Comparison of ENCODE assay signal across 8 cellular contexts in genomic region chr1:79497193-79497773, GRCh38.
DNase-seq lines count a peak whose midpoint lies in the region; ATAC-seq, FAIRE-seq and TF ChIP-seq lines count a peak whose summit lies in the region.

No MANE protein-coding gene starts in this region.

- TF ChIP-seq CTCF in GM12872 (IDR thresholded peaks at IDR 0.05; ENCODE audit: insufficient read depth, low read depth, low read length) (peak; percentile 84), activated B cell treated with CpG ODN at 0.5 μM for 24 hours (IDR thresholded peaks at IDR 0.05) (peak; percentile 31), keratinocyte (optimal IDR thresholded peaks at IDR 0.05 in 1 of 3, IDR thresholded peaks at IDR 0.05 in 1 of 3, conservative IDR thresholded peaks at IDR 0.05 in 1 of 3; ENCODE audit: extremely low read depth in 1 of 3, insufficient read depth in 2 of 3, low read length in 3 of 3) (peak in 2 of 3 experiments; percentile 65 to 76)

- no peak overlapping the region for H3K9ac ChIP-seq in keratinocyte (ENCODE audit: control insufficient read depth, extremely low read depth, insufficient read depth, low read length)

- H3K36me3 Mint-ChIP-seq in activated B cell treated with CpG ODN at 0.5 μM for 24 hours (ENCODE audit: low read depth) = no peaks in the 10 kb centered on the region
- no peaks in the 10 kb centered on the region for H3K36me3 Mint-ChIP-seq in activated T-helper 17 cell treated with anti-CD3 and anti-CD28 coated beads, Interleukin-2, amount 50 U/mL, for 72 hours (ENCODE audit: low read depth)

- H3K4me3 ChIP-seq in keratinocyte (ENCODE audit: control insufficient read depth in 2 of 3, extremely low read depth in 1 of 3, insufficient read depth in 2 of 3, low read depth in 1 of 3, low read length in 3 of 3) = no peak overlapping the region

- ATAC-seq in HG02588 (IDR thresholded peaks at IDR 0.05; ENCODE audit: unreplicated experiment) (peak; percentile 67), activated B cell treated with CpG ODN at 0.5 μM for 24 hours (ENCODE audit: low read depth) (no peak), HG03025 (IDR thresholded peaks at IDR 0.05; ENCODE audit: low FRiP score, unreplicated experiment) (no peak)
- no peak for ATAC-seq in activated T-helper 17 cell treated with anti-CD3 and anti-CD28 coated beads, Interleukin-2, amount 50 U/mL, for 72 hours (replicated peaks)

- H3K4me2 ChIP-seq in keratinocyte (ENCODE audit: control insufficient read depth, extremely low read depth, insufficient read depth, low read depth, low read length) = no peak overlapping the region

- DNase-seq in NCI-H1694 treated with DMSO at 0.1 percent for 48 hours (lab: John Stamatoyannopoulos, UW) (peak; percentile 29), activated B cell treated with CpG ODN at 0.5 μM for 24 hours (no peak), keratinocyte (ENCODE audit: low read depth, low spot score) (no peak)

- POLR2A ChIA-PET in activated B cell treated with CpG ODN at 0.5 μM for 24 hours (lab: Charles Lee) = no interaction called here

- H3K9me3 ChIP-seq in keratinocyte (ENCODE audit: control insufficient read depth, low read depth, low read length) = no peaks in the 10 kb centered on the region

- no peaks in the 10 kb centered on the region for H3K4me1 ChIP-seq in keratinocyte (ENCODE audit: control insufficient read depth, extremely low read depth, insufficient read depth, low read length)

- intact Hi-C loops in activated B cell treated with CpG ODN at 0.5 μM for 24 hours (cut with micrococcal nuclease) = loop anchor here (5.0 kb wide), 1 partner anchor 475 kb away; no protein-coding TSS in a partner anchor

- no peaks in the 10 kb centered on the region for H3K27me3 ChIP-seq in keratinocyte (ENCODE audit: control insufficient read depth, extremely low read depth, insufficient read depth, low read length)

- H2AFZ ChIP-seq in keratinocyte (ENCODE audit: control insufficient read depth, low read length) = no peak overlapping the region

- H3K36me3 ChIP-seq in keratinocyte (ENCODE audit: control insufficient read depth in 2 of 2, extremely low read depth in 1 of 2, insufficient read depth in 2 of 2, low read length in 2 of 2) = no peaks in the 10 kb centered on the region

- no peak overlapping the region for H3K4me3 Mint-ChIP-seq in activated B cell treated with CpG ODN at 0.5 μM for 24 hours
- H3K4me3 Mint-ChIP-seq in activated T-helper 17 cell treated with anti-CD3 and anti-CD28 coated beads, Interleukin-2, amount 50 U/mL, for 72 hours = no peak overlapping the region

- no peaks in the 10 kb centered on the region for H3K9me1 ChIP-seq in keratinocyte (ENCODE audit: control insufficient read depth, extremely low read depth, insufficient read depth, low read length)

- H3K79me2 ChIP-seq in keratinocyte (ENCODE audit: control insufficient read depth, insufficient read depth, low read length) = no peaks in the 10 kb centered on the region

- CTCF ChIA-PET in activated B cell treated with CpG ODN at 0.5 μM for 24 hours (lab: Charles Lee) = interaction anchor here (0.7 kb wide), 1 partner anchor 12 kb away, joined by 3 read pairs; no protein-coding TSS in a partner anchor

- FAIRE-seq in A204.1 (lab: Jason Lieb, UNC) (peak; percentile 81), keratinocyte (lab: Jason Lieb, UNC) (no peak)

- no peaks in the 10 kb centered on the region for H3K9me3 Mint-ChIP-seq in activated B cell treated with CpG ODN at 0.5 μM for 24 hours
- peaks cover 4% of the 10 kb centered on the region for H3K9me3 Mint-ChIP-seq in activated T-helper 17 cell treated with anti-CD3 and anti-CD28 coated beads, Interleukin-2, amount 50 U/mL, for 72 hours

- no peak overlapping the region for H3K27ac Mint-ChIP-seq in activated B cell treated with CpG ODN at 0.5 μM for 24 hours
- no peak overlapping the region for H3K27ac Mint-ChIP-seq in activated T-helper 17 cell treated with anti-CD3 and anti-CD28 coated beads, Interleukin-2, amount 50 U/mL, for 72 hours

- dilution Hi-C loops in keratinocyte (cut with MboI; ENCODE audit: extremely low pct_ligation_motif_present, low sequenced_read_pairs) = no loop called here

- H3K4me1 Mint-ChIP-seq in activated B cell treated with CpG ODN at 0.5 μM for 24 hours = no peaks in the 10 kb centered on the region
- H3K4me1 Mint-ChIP-seq in activated T-helper 17 cell treated with anti-CD3 and anti-CD28 coated beads, Interleukin-2, amount 50 U/mL, for 72 hours = no peaks in the 10 kb centered on the region

- H4K20me1 ChIP-seq in keratinocyte (ENCODE audit: control insufficient read depth, extremely low read depth, insufficient read depth, low read length) = no peaks in the 10 kb centered on the region

- no peaks in the 10 kb centered on the region for H3K27me3 Mint-ChIP-seq in activated B cell treated with CpG ODN at 0.5 μM for 24 hours
- H3K27me3 Mint-ChIP-seq in activated T-helper 17 cell treated with anti-CD3 and anti-CD28 coated beads, Interleukin-2, amount 50 U/mL, for 72 hours = peaks cover 2% of the 10 kb centered on the region

- no peak overlapping the region for H3K27ac ChIP-seq in keratinocyte (ENCODE audit: control insufficient read depth, insufficient read depth, low read length)

Comparison
In these comparisons a context has a peak if more than half of its experiments do, and no peak if none do; other contexts are left out.
1. CTCF ChIP-seq: peak in every context shown above with its lines; median percentile 84 in GM12872; 70 in keratinocyte; 31 in activated B cell treated with CpG ODN at 0.5 μM for 24 hours.